In the genomic region with DNA sequence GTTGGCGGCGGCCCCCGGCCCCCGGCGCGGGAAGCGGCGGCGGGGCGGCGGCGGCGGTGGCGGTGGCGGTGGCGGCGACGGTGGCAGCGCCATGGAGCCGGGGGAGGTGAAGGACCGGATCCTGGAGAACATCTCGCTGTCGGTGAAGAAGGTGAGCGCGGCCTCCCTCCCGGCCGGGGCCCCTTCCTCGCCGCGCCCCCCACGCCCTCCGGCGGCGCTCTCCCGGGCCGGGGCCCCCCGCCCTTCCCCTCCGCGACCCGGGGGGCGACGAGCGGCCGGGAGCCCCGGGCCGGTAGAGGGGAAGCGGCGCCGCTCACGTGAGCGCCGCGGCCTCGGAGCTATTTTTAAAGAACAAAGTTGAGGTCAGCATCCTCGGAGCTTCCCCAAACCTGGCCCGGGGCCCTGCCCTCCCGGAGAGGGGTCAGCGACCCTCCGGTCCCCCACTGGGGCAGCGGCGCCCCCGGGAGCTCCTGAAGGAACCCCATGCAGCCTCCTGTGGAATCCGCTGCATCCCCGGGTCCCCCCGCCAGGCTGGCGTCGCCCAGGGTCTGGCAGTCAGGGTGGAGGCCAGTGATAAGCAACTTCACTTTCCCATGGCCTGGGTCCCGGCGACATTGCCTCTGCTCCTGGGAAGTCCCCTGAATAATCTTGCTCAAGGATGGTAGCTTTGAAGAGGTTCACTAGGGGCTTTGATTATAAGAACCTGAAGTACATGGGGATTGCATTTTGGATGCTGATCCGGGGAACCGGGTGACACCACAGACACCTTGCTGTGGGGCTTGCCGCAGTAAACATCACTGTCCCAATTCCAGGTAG, we compare ENCODE assay signal across 9 cellular contexts. TPM values are rescaled to one million over a fixed set of nuclear protein-coding genes. Genes with fewer than 3 reads are reported as not detected.
DNase-seq lines count a peak whose midpoint lies in the region; ATAC-seq, FAIRE-seq and TF ChIP-seq lines count a peak whose summit lies in the region.
"Had no signal": no experiment of that assay in that cellular context is flagged by ENCODE, and none has a peak within 500 bp of the region (broad histone marks: within the 10 kb centered on the region; RNA-seq: fewer than 3 reads in every experiment).

No MANE protein-coding gene starts in this region.

- no peak for TF ChIP-seq EP300 in HepG2 (IDR thresholded peaks at IDR 0.05; ENCODE audit: low read depth in 2 of 2, low read length in 2 of 2)
- no peak for TF ChIP-seq EP300 in HepG2 (CRISPR knock-in tag; IDR thresholded peaks at IDR 0.05; ENCODE audit: borderline replicate concordance)

- no peaks in the 10 kb centered on the region for H3K27me3 ChIP-seq in HepG2 (ENCODE audit: control insufficient read depth in 1 of 2, insufficient read depth in 2 of 2, low read length in 2 of 2)

- TF ChIP-seq CTCF in choroid plexus epithelial cell (conservative IDR thresholded peaks at IDR 0.05; ENCODE audit: low read depth, low read length): no peak
- TF ChIP-seq CTCF in HepG2 (CRISPR knock-in tag; IDR thresholded peaks at IDR 0.05): no peak

- TF ChIP-seq POLR2A in HepG2 (IDR thresholded peaks at IDR 0.05; ENCODE audit: insufficient read depth in 1 of 2, low read depth in 2 of 2, low read length in 2 of 2): no peak

- H3K27ac Mint-ChIP-seq in stimulated activated naive B cell treated with anti-CD40 and anti-IgM and Interleukin-4, amounts not matched to agents 10 μg/mL and 1 μg/mL and 100 μg/mL, for 72 hours: peak overlapping the region; percentile 95

- H3K9ac ChIP-seq in HepG2 (ENCODE audit: insufficient read depth, low read depth, low read length): peak overlapping the region; percentile 78

- no peaks in the 10 kb centered on the region for H3K9me3 ChIP-seq in HepG2 (ENCODE audit: low read length)

- peak overlapping the region; percentile 86 to 89 for H3K4me3 Mint-ChIP-seq in stimulated activated naive B cell treated with anti-CD40 and anti-IgM and Interleukin-4, amounts not matched to agents 10 μg/mL and 1 μg/mL and 100 μg/mL, for 72 hours

- WGBS in HepG2 (ENCODE audit: low lambda C conversion rate): 5% methylated on average over 5 of the region's 72 CpGs

- DNase-seq in DMS 273 (lab: John Stamatoyannopoulos, UW; ENCODE audit: unreplicated experiment): peak; percentile 66
- no peak for DNase-seq in DMS 273 treated with DMSO at 0.1 percent for 48 hours (lab: John Stamatoyannopoulos, UW)
- DNase-seq in UCSD-AML1 (lab: John Stamatoyannopoulos, UW; ENCODE audit: unreplicated experiment): peak; percentile 44
- DNase-seq in choroid plexus epithelial cell (ENCODE audit: low read depth): no peak
- DNase-seq in HepG2 (ENCODE audit: low spot score): no peak
- DNase-seq in stimulated activated naive B cell treated with anti-CD40 and anti-IgM and Interleukin-4, amounts not matched to agents 10 μg/mL and 1 μg/mL and 100 μg/mL, for 72 hours: peak; percentile 27
- DNase-seq in COR-L47 (lab: John Stamatoyannopoulos, UW): no peak

- FAIRE-seq in HepG2 (lab: Jason Lieb, UNC): no peak
- FAIRE-seq: A204.1 had no signal

- CTCF ChIA-PET in HepG2 (lab: Yijun Ruan, JAX; ENCODE audit: low intra/inter-chr PET ratio, low total read pairs): no interaction called here

- intact Hi-C loops in HepG2 (cut with micrococcal nuclease; ENCODE audit: unreplicated experiment): loop anchor here (10.0 kb wide), 2 partner anchors 60 kb away; a partner anchor contains a TSS

- H3K4me3 ChIP-seq in choroid plexus epithelial cell (ENCODE audit: low read depth, low read length) (peak overlapping the region; percentile 83), HepG2 (replicated peaks in 1 of 3; ENCODE audit: insufficient read depth in 1 of 3, low read depth in 2 of 3, low read length in 3 of 3) (peak overlapping the region; percentile 59 to 92 (median 88))

- H3K4me1 ChIP-seq in HepG2 (ENCODE audit: insufficient read depth, low read length): peaks cover 62% of the 10 kb centered on the region

- H3K27ac ChIP-seq in HepG2 (ENCODE audit: extremely low read length, insufficient read depth, low read length): peak overlapping the region; percentile 52

- peaks cover 1 to 4% of the 10 kb centered on the region in 2 experiments; a peak in 1 of 5 replicates for H3K36me3 ChIP-seq in HepG2 (replicated peaks in 1 of 2; ENCODE audit: control insufficient read depth in 1 of 2, insufficient read depth in 2 of 2, low read length in 2 of 2)

- BruUV-seq in HepG2 (replicated peaks; lab: Mats Ljungman, UMichigan): no TSS peak

- in situ Hi-C loops in HepG2 (cut with HindIII; ENCODE audit: extremely low pct_ligation_motif_present, low pct_unique_long_range_greater_than_20kb): no loop called here

- H3K79me2 ChIP-seq in HepG2 (ENCODE audit: insufficient read depth, low read length): peaks cover 33% of the 10 kb centered on the region

- TF ChIP-seq RAD21 in HepG2 (CRISPR knock-in tag; IDR thresholded peaks at IDR 0.05): no peak

- POLR2A ChIA-PET in HepG2 (lab: Yijun Ruan, JAX): interaction anchor here (0.9 to 1.1 kb wide), 3 partner anchors 13 to 82 kb away, joined by 3 to 5 read pairs (median 3); no protein-coding TSS in a partner anchor

- H3K4me1 Mint-ChIP-seq in stimulated activated naive B cell treated with anti-CD40 and anti-IgM and Interleukin-4, amounts not matched to agents 10 μg/mL and 1 μg/mL and 100 μg/mL, for 72 hours: peaks cover 38 to 71% of the 10 kb centered on the region in 2 donors

- H4K20me1 ChIP-seq in HepG2 (ENCODE audit: insufficient read depth, low read length): 0 out of 2 replicates have a peak, but pooled peaks cover 5% of the 10 kb centered on the region

- H3K36me3 Mint-ChIP-seq in stimulated activated naive B cell treated with anti-CD40 and anti-IgM and Interleukin-4, amounts not matched to agents 10 μg/mL and 1 μg/mL and 100 μg/mL, for 72 hours: peaks cover 10 to 12% of the 10 kb centered on the region in 2 donors

- ATAC-seq in HG03280 (IDR thresholded peaks at IDR 0.05; ENCODE audit: unreplicated experiment) (peak; percentile 38), HepG2 (peak; percentile 59)
- ATAC-seq in stimulated activated naive B cell treated with anti-CD40 and anti-IgM and Interleukin-4, amounts not matched to agents 10 μg/mL and 1 μg/mL and 100 μg/mL, for 72 hours (replicated peaks): peak; percentile 28 to 33

- peaks cover 0 to 2% of the 10 kb centered on the region in 2 donors for H3K9me3 Mint-ChIP-seq in stimulated activated naive B cell treated with anti-CD40 and anti-IgM and Interleukin-4, amounts not matched to agents 10 μg/mL and 1 μg/mL and 100 μg/mL, for 72 hours

- H3K27me3 Mint-ChIP-seq in stimulated activated naive B cell treated with anti-CD40 and anti-IgM and Interleukin-4, amounts not matched to agents 10 μg/mL and 1 μg/mL and 100 μg/mL, for 72 hours: no peaks in the 10 kb centered on the region

- H3K4me2 ChIP-seq in HepG2 (ENCODE audit: low read depth, low read length): peak overlapping the region; percentile 86

- H2AFZ ChIP-seq in HepG2 (ENCODE audit: low read length): no peak overlapping the region

RNA-seq across cellular contexts. Expression of a gene that starts 0.6 kb away (rescaled TPM):
- 16.0 and 16.5 TPM in 2 replicates for total RNA-seq in HepG2 (2016; rRNA removed; fragmentation: Illumina TruSeq; extraction: Trizol)
- total RNA-seq in HepG2 (2016; cell fraction: cytosol; rRNA removed; fragmentation: Illumina TruSeq; extraction: Trizol; ENCODE audit: low read depth): 8.1 TPM in 2 replicates
- 13.6 and 18.8 TPM in 2 replicates for total RNA-seq in HepG2 (2016; cell fraction: insoluble cytoplasmic fraction; rRNA removed; fragmentation: Illumina TruSeq; extraction: Trizol)
- total RNA-seq in HepG2 (2016; cell fraction: membrane; rRNA removed; fragmentation: Illumina TruSeq; extraction: Trizol): 24.3 and 24.5 TPM in 2 replicates
- total RNA-seq in HepG2 (2016; cell fraction: nucleus; rRNA removed; fragmentation: Illumina TruSeq; extraction: Trizol): 11.3 and 15.4 TPM in 2 replicates
- 27.3 and 34.0 TPM in 2 replicates for polyA plus RNA-seq in HepG2 (2011; rRNA removed)
- 18.9 and 29.3 TPM in 2 replicates for polyA plus RNA-seq in HepG2 (2011; cell fraction: cytosol; rRNA removed)
- 58.0 and 66.7 TPM in 2 replicates for polyA plus RNA-seq in HepG2 (2011; cell fraction: nucleus; rRNA removed)
- polyA plus RNA-seq in HepG2 (2012): 15.7 and 19.3 TPM in 2 replicates
- 8.8 and 9.4 TPM in 2 replicates for polyA plus RNA-seq in HepG2 (2016; cell fraction: cytosol; fragmentation: Illumina TruSeq; extraction: Trizol; ENCODE audit: low read depth)
- polyA plus RNA-seq in HepG2 (2016; cell fraction: insoluble cytoplasmic fraction; fragmentation: Illumina TruSeq; extraction: Trizol; ENCODE audit: low read depth): 16.1 and 23.7 TPM in 2 replicates
- 20.7 and 24.2 TPM in 2 replicates for polyA plus RNA-seq in HepG2 (2016; cell fraction: membrane; fragmentation: Illumina TruSeq; extraction: Trizol; ENCODE audit: low read depth)
- 32.6 and 36.7 TPM in 2 replicates for polyA plus RNA-seq in HepG2 (2016; cell fraction: nucleus; fragmentation: Illumina TruSeq; extraction: Trizol; ENCODE audit: insufficient read depth, low read depth)
- polyA minus RNA-seq in HepG2 (2011; rRNA and poly(A)+ RNA removed; ENCODE audit: low replicate concordance): 51.5 and 64.7 TPM in 2 replicates
- 18.3 and 18.9 TPM in 2 replicates for polyA minus RNA-seq in HepG2 (2011; cell fraction: cytosol; rRNA and poly(A)+ RNA removed)
- polyA minus RNA-seq in HepG2 (2011; cell fraction: nucleus; rRNA and poly(A)+ RNA removed): 8.8 and 9.9 TPM in 2 replicates

RNA-seq across cellular contexts. Expression of a gene that starts 51.4 kb away (rescaled TPM):
- 0.13 TPM in 1 of 2 replicates, not detected in the other for total RNA-seq in HepG2 (2016; rRNA removed; fragmentation: Illumina TruSeq; extraction: Trizol)
- total RNA-seq in HepG2 (2016; cell fraction: cytosol; rRNA removed; fragmentation: Illumina TruSeq; extraction: Trizol; ENCODE audit: low read depth): not detected in 2 replicates
- total RNA-seq in HepG2 (2016; cell fraction: insoluble cytoplasmic fraction; rRNA removed; fragmentation: Illumina TruSeq; extraction: Trizol): 0.13 and 0.15 TPM in 2 replicates
- 0.09 TPM in 1 of 2 replicates, not detected in the other for total RNA-seq in HepG2 (2016; cell fraction: membrane; rRNA removed; fragmentation: Illumina TruSeq; extraction: Trizol)
- 0.41 TPM in 1 of 2 replicates, not detected in the other for total RNA-seq in HepG2 (2016; cell fraction: nucleus; rRNA removed; fragmentation: Illumina TruSeq; extraction: Trizol)
- 0.18 TPM in 2 replicates for polyA plus RNA-seq in HepG2 (2011; rRNA removed)
- polyA plus RNA-seq in HepG2 (2011; cell fraction: cytosol; rRNA removed): 0.12 and 0.16 TPM in 2 replicates
- 0.33 and 0.35 TPM in 2 replicates for polyA plus RNA-seq in HepG2 (2011; cell fraction: nucleus; rRNA removed)
- 0.07 TPM in 1 of 2 replicates, not detected in the other for polyA plus RNA-seq in HepG2 (2012)
- not detected in 2 replicates for polyA plus RNA-seq in HepG2 (2016; cell fraction: cytosol; fragmentation: Illumina TruSeq; extraction: Trizol; ENCODE audit: low read depth)
- polyA plus RNA-seq in HepG2 (2016; cell fraction: insoluble cytoplasmic fraction; fragmentation: Illumina TruSeq; extraction: Trizol; ENCODE audit: low read depth): 0.10 TPM in 1 of 2 replicates, not detected in the other
- 0.08 TPM in 1 of 2 replicates, not detected in the other for polyA plus RNA-seq in HepG2 (2016; cell fraction: membrane; fragmentation: Illumina TruSeq; extraction: Trizol; ENCODE audit: low read depth)
- 0.15 and 0.21 TPM in 2 replicates for polyA plus RNA-seq in HepG2 (2016; cell fraction: nucleus; fragmentation: Illumina TruSeq; extraction: Trizol; ENCODE audit: insufficient read depth, low read depth)
- 0.04 and 0.42 TPM in 2 replicates for polyA minus RNA-seq in HepG2 (2011; rRNA and poly(A)+ RNA removed; ENCODE audit: low replicate concordance)
- not detected in 2 replicates for polyA minus RNA-seq in HepG2 (2011; cell fraction: cytosol; rRNA and poly(A)+ RNA removed)
- 0.12 TPM in 1 of 2 replicates, not detected in the other for polyA minus RNA-seq in HepG2 (2011; cell fraction: nucleus; rRNA and poly(A)+ RNA removed)

RNA-seq across cellular contexts. Expression of a gene that starts 57.6 kb away (rescaled TPM):
- 0.29 and 0.97 TPM in 2 replicates for total RNA-seq in HepG2 (2016; rRNA removed; fragmentation: Illumina TruSeq; extraction: Trizol)
- total RNA-seq in HepG2 (2016; cell fraction: cytosol; rRNA removed; fragmentation: Illumina TruSeq; extraction: Trizol; ENCODE audit: low read depth): 0.71 and 0.79 TPM in 2 replicates
- 0.43 and 0.58 TPM in 2 replicates for total RNA-seq in HepG2 (2016; cell fraction: insoluble cytoplasmic fraction; rRNA removed; fragmentation: Illumina TruSeq; extraction: Trizol)
- 0.43 and 0.45 TPM in 2 replicates for total RNA-seq in HepG2 (2016; cell fraction: membrane; rRNA removed; fragmentation: Illumina TruSeq; extraction: Trizol)
- total RNA-seq in HepG2 (2016; cell fraction: nucleus; rRNA removed; fragmentation: Illumina TruSeq; extraction: Trizol): 0.41 and 0.75 TPM in 2 replicates
- 0.24 and 0.40 TPM in 2 replicates for polyA plus RNA-seq in HepG2 (2011; rRNA removed)
- polyA plus RNA-seq in HepG2 (2011; cell fraction: cytosol; rRNA removed): 0.28 and 0.51 TPM in 2 replicates
- polyA plus RNA-seq in HepG2 (2011; cell fraction: nucleus; rRNA removed): 0.58 and 0.85 TPM in 2 replicates
- 0.32 and 0.44 TPM in 2 replicates for polyA plus RNA-seq in HepG2 (2012)
- 0.60 and 0.79 TPM in 2 replicates for polyA plus RNA-seq in HepG2 (2016; cell fraction: cytosol; fragmentation: Illumina TruSeq; extraction: Trizol; ENCODE audit: low read depth)
- 0.37 and 0.50 TPM in 2 replicates for polyA plus RNA-seq in HepG2 (2016; cell fraction: insoluble cytoplasmic fraction; fragmentation: Illumina TruSeq; extraction: Trizol; ENCODE audit: low read depth)
- polyA plus RNA-seq in HepG2 (2016; cell fraction: membrane; fragmentation: Illumina TruSeq; extraction: Trizol; ENCODE audit: low read depth): 0.64 and 0.87 TPM in 2 replicates
- polyA plus RNA-seq in HepG2 (2016; cell fraction: nucleus; fragmentation: Illumina TruSeq; extraction: Trizol; ENCODE audit: insufficient read depth, low read depth): 1.1 and 1.5 TPM in 2 replicates
- 0.92 TPM in 1 of 2 replicates, not detected in the other for polyA minus RNA-seq in HepG2 (2011; rRNA and poly(A)+ RNA removed; ENCODE audit: low replicate concordance)
- polyA minus RNA-seq in HepG2 (2011; cell fraction: cytosol; rRNA and poly(A)+ RNA removed): 0.44 and 0.59 TPM in 2 replicates
- 0.62 TPM in 1 of 2 replicates, not detected in the other for polyA minus RNA-seq in HepG2 (2011; cell fraction: nucleus; rRNA and poly(A)+ RNA removed)

Comparison
In these comparisons a context has a peak if more than half of its experiments do, and no peak if none do; other contexts are left out.
1. DNase-seq: peak in DMS 273 (single experiment), UCSD-AML1 (single experiment) and stimulated activated naive B cell treated with anti-CD40 and anti-IgM and Interleukin-4, amounts not matched to agents 10 μg/mL and 1 μg/mL and 100 μg/mL, for 72 hours (single experiment); none in DMS 273 treated with DMSO at 0.1 percent for 48 hours (single experiment), choroid plexus epithelial cell (single experiment), HepG2 (single experiment) and COR-L47 (single experiment).
2. Peak in every context shown above with its lines, with median percentiles within 50 percentile points of each other: ATAC-seq.